Comparison of ENCODE assay signal across 1 cellular context in genomic region chr17:7215652-7216139, GRCh38.
TF ChIP-seq lines count a peak whose summit lies in the region.

No MANE protein-coding gene starts in this region.

TF ChIP-seq in HepG2, 621 proteins besides CTCF, POLR2A, EP300 and RAD21:
- TF ChIP-seq MNT (IDR thresholded peaks at IDR 0.05) (peak; percentile 13; the same call in 1 of the 2 replicates), ZNF414 (CRISPR knock-in tag; IDR thresholded peaks at IDR 0.05) (no peak), KAT7 (CRISPR knock-in tag; IDR thresholded peaks at IDR 0.05; ENCODE audit: borderline replicate concordance) (no peak), KLF9 (CRISPR knock-in tag; IDR thresholded peaks at IDR 0.05; ENCODE audit: low read depth) (no peak), ETV6 (CRISPR knock-in tag; conservative IDR thresholded peaks at IDR 0.05) (no peak), HDAC6 (IDR thresholded peaks at IDR 0.05; ENCODE audit: low read depth, low read length) (no peak), IRF9 (CRISPR knock-in tag; IDR thresholded peaks at IDR 0.05; ENCODE audit: borderline replicate concordance) (no peak), NCOA2 (CRISPR knock-in tag; IDR thresholded peaks at IDR 0.05) (0 out of 2 replicates have a peak, but pooled peaks have one; percentile 1), ONECUT2 (CRISPR knock-in tag; IDR thresholded peaks at IDR 0.05) (no peak), SMAD1 (CRISPR knock-in tag; IDR thresholded peaks at IDR 0.05; ENCODE audit: borderline replicate concordance, low read depth) (no peak), USF2 (IDR thresholded peaks at IDR 0.05; ENCODE audit: low read depth, low read length) (no peak), USF2 (CRISPR knock-in tag; IDR thresholded peaks at IDR 0.05; ENCODE audit: borderline replicate concordance) (no peak)
